Comparison of ENCODE assay signal across 9 cellular contexts in genomic region chr9:33924978-33925797, GRCh38.
DNase-seq lines count a peak whose midpoint lies in the region; ATAC-seq and TF ChIP-seq lines count a peak whose summit lies in the region.
"Had no signal": no experiment of that assay in that cellular context is flagged by ENCODE, and none has a peak within 500 bp of the region (broad histone marks: within the 10 kb centered on the region; RNA-seq: fewer than 3 reads in every experiment).

No MANE protein-coding gene starts in this region.

- H3K4me3 Mint-ChIP-seq in T-helper 17 cell: no peak overlapping the region

- H3K4me2 ChIP-seq in fibroblast of lung (ENCODE audit: extremely low read depth, insufficient read depth, low read length): no peak overlapping the region

- intact Hi-C loops in lower leg skin (cut with DNase I; ENCODE audit: low total_unique reads): loop anchor here (5.0 kb wide), 1 partner anchor 147 kb away; no protein-coding TSS in a partner anchor

- H3K27ac Mint-ChIP-seq in T-helper 17 cell: peak overlapping the region; percentile 87

- no peaks in the 10 kb centered on the region for H3K4me1 ChIP-seq in fibroblast of lung (ENCODE audit: control insufficient read depth, extremely low read depth, insufficient read depth, low read length)

- no peak for TF ChIP-seq POLR2A in lower leg skin (IDR thresholded peaks at IDR 0.05)

- peak; percentile 4 for DNase-seq in DMS79 treated with DMSO at 0.1 percent for 48 hours (lab: John Stamatoyannopoulos, UW)
- no peak for DNase-seq in DMS79 (lab: John Stamatoyannopoulos, UW)
- peak; percentile 31 for DNase-seq in HK-2 (ENCODE audit: unreplicated experiment)
- no peak for DNase-seq in T-helper 17 cell
- peak; percentile 41 to 62 for DNase-seq in fibroblast of lung (ENCODE audit: low read depth in 2 of 2)
- DNase-seq in myocyte (ENCODE audit: low read depth): peak; percentile 54
- DNase-seq in lower leg skin (ENCODE audit: low spot score in 2 of 2): no peak
- no peak for DNase-seq in stimulated activated CD4-positive, alpha-beta T cell treated with anti-CD3 and anti-CD28 coated beads, Interleukin-2, amount 100 ng/mL, for 24 hours

- no peak overlapping the region for H3K27ac ChIP-seq in fibroblast of lung (ENCODE audit: insufficient read depth, low read length)

- no peaks in the 10 kb centered on the region for H3K79me2 ChIP-seq in fibroblast of lung (ENCODE audit: control insufficient read depth, insufficient read depth, low read length)

- WGBS in lower leg skin, 2 donors: 60 to 72% methylated on average over 17 of the region's 17 CpGs

- peak; percentile 36 for ATAC-seq in T-helper 17 cell

- peaks cover 2% of the 10 kb centered on the region for H3K36me3 Mint-ChIP-seq in T-helper 17 cell (ENCODE audit: low read depth)

- no peak overlapping the region for H3K4me3 ChIP-seq in fibroblast of lung (replicated peaks in 1 of 4; ENCODE audit: control extremely low read depth in 1 of 4, insufficient read depth in 1 of 4, low read depth in 3 of 4, low read length in 4 of 4)
- H3K4me3 ChIP-seq in lower leg skin (ENCODE audit: low read depth, poor library complexity, severe bottlenecking): no peak overlapping the region
- H3K4me3 ChIP-seq: BLaER1 treated with 17β-estradiol and CSF1 and Interleukin-3, amounts not matched to agents 10 nM and 100 nM had no signal

- no peak overlapping the region for H2AFZ ChIP-seq in fibroblast of lung (ENCODE audit: low read length)

- no peaks in the 10 kb centered on the region for H3K27me3 Mint-ChIP-seq in T-helper 17 cell

- H3K4me1 Mint-ChIP-seq in T-helper 17 cell: peaks cover 2% of the 10 kb centered on the region

- peaks cover 55% of the 10 kb centered on the region for H3K36me3 ChIP-seq in fibroblast of lung (ENCODE audit: control insufficient read depth, insufficient read depth, low read length)

- H3K27me3 ChIP-seq in fibroblast of lung (ENCODE audit: control insufficient read depth, insufficient read depth, low read length): no peaks in the 10 kb centered on the region
- H3K27me3 ChIP-seq: BLaER1 treated with 17β-estradiol and CSF1 and Interleukin-3, amounts not matched to agents 10 nM and 100 nM had no signal

- H3K9me3 ChIP-seq in T-helper 17 cell (ENCODE audit: control insufficient read depth, low read length, poor library complexity, severe bottlenecking) (no peaks in the 10 kb centered on the region), fibroblast of lung (ENCODE audit: control insufficient read depth, insufficient read depth, low read depth, low read length) (no peaks in the 10 kb centered on the region)
- H3K9me3 ChIP-seq: BLaER1 treated with 17β-estradiol and CSF1 and Interleukin-3, amounts not matched to agents 10 nM and 100 nM had no signal

- peak; percentile 74 to 78 for TF ChIP-seq CTCF in fibroblast of lung (conservative IDR thresholded peaks at IDR 0.05 in 1 of 2, IDR thresholded peaks at IDR 0.05 in 1 of 2; ENCODE audit: low read depth in 1 of 2, low read length in 2 of 2)
- TF ChIP-seq CTCF in lower leg skin (IDR thresholded peaks at IDR 0.05): no peak

- H4K20me1 ChIP-seq in fibroblast of lung (ENCODE audit: control insufficient read depth, extremely low read depth, insufficient read depth, low read length): no peaks in the 10 kb centered on the region

- no peak overlapping the region for H3K9ac ChIP-seq in fibroblast of lung (ENCODE audit: insufficient read depth, low read length)

Comparison
In these comparisons a context has a peak if more than half of its experiments do, and no peak if none do; other contexts are left out.
1. DNase-seq: peak in DMS79 treated with DMSO at 0.1 percent for 48 hours (single experiment), HK-2 (single experiment), fibroblast of lung (2 of 2) and myocyte (single experiment); none in DMS79 (single experiment), T-helper 17 cell (0 of 3), lower leg skin (0 of 2) and stimulated activated CD4-positive, alpha-beta T cell treated with anti-CD3 and anti-CD28 coated beads, Interleukin-2, amount 100 ng/mL, for 24 hours (0 of 2).
2. CTCF ChIP-seq: peak in fibroblast of lung (2 of 2); none in lower leg skin (0 of 3).